In genomic region chr2:101473581-101473910, GRCh38 we compare ENCODE assay signal across 10 cellular contexts. TPM values are rescaled to one million over a fixed set of nuclear protein-coding genes. Genes with fewer than 3 reads are reported as not detected.
DNase-seq lines count a peak whose midpoint lies in the region; ATAC-seq and TF ChIP-seq lines count a peak whose summit lies in the region.
"Had no signal": no experiment of that assay in that cellular context is flagged by ENCODE, and none has a peak within 500 bp of the region (broad histone marks: within the 10 kb centered on the region; RNA-seq: fewer than 3 reads in every experiment).

No MANE protein-coding gene starts in this region.

- peaks cover 24% of the 10 kb centered on the region for H3K27me3 Mint-ChIP-seq in activated T-cell treated with anti-CD3 and anti-CD28 coated beads, Interleukin-2, amount 50 U/mL, for 72 hours (ENCODE audit: low read depth)

- H3K9me3 Mint-ChIP-seq in activated T-cell treated with anti-CD3 and anti-CD28 coated beads, Interleukin-2, amount 50 U/mL, for 72 hours: no peaks in the 10 kb centered on the region

- intact Hi-C loops in colonic mucosa (cut with DNase I): no loop called here

- no peak for TF ChIP-seq POLR2A in tibial nerve (IDR thresholded peaks at IDR 0.05)

- H3K27me3 ChIP-seq in colonic mucosa (peaks cover 5% of the 10 kb centered on the region), tibial nerve (no peaks in the 10 kb centered on the region)
- H3K27me3 ChIP-seq: SJCRH30 had no signal

- 9 to 86% methylated on average over 1 of the region's 3 CpGs for WGBS in mesodermal cell (ENCODE audit: insufficient coverage in 2 of 2), 2 experiments
- 27 to 35% methylated on average over 3 of the region's 3 CpGs for WGBS in tibial nerve, 2 donors

- peak overlapping the region; percentile 35 for H3K27ac Mint-ChIP-seq in activated T-cell treated with anti-CD3 and anti-CD28 coated beads, Interleukin-2, amount 50 U/mL, for 72 hours

- peak overlapping the region; percentile 79 to 82 for H3K4me3 Mint-ChIP-seq in activated T-cell treated with anti-CD3 and anti-CD28 coated beads, Interleukin-2, amount 50 U/mL, for 72 hours

- H3K4me1 ChIP-seq in colonic mucosa (no peaks in the 10 kb centered on the region), mesodermal cell (ENCODE audit: control insufficient read depth, insufficient read depth, low read length, poor library complexity, severe bottlenecking) (peaks cover 5% of the 10 kb centered on the region), tibial nerve (peaks cover 0 to 22% (median 5%) of the 10 kb centered on the region in 4 donors)

- no peak for TF ChIP-seq EP300 in tibial nerve (IDR thresholded peaks at IDR 0.05)

- H3K4me3 ChIP-seq in colonic mucosa (peak overlapping the region; percentile 53), mesodermal cell (ENCODE audit: extremely low read depth, insufficient read depth, low read length, poor library complexity, severe bottlenecking) (peak overlapping the region; percentile 47), tibial nerve (peak overlapping the region; percentile 43 to 81 (median 64))
- H3K4me3 ChIP-seq: SJCRH30 had no signal

- no peak for DNase-seq in activated T-cell treated with anti-CD3 and anti-CD28 coated beads, Interleukin-2, amount 50 U/mL, for 72 hours
- no peak for DNase-seq in activated T-cell treated with anti-CD3 and anti-CD28 coated beads, Interleukin-2, amount 50 U/mL, for 1 hour
- DNase-seq in colonic mucosa (no peak), tibial nerve (ENCODE audit: low spot score in 2 of 2) (no peak), ureter (ENCODE audit: low spot score) (no peak), NCI-H510A treated with DMSO at 0.1 percent for 48 hours (lab: John Stamatoyannopoulos, UW) (no peak), COLO668 (lab: John Stamatoyannopoulos, UW; ENCODE audit: unreplicated experiment) (no peak)
- DNase-seq: SJCRH30 had no signal

- H3K9me3 ChIP-seq in colonic mucosa (no peaks in the 10 kb centered on the region), mesodermal cell (ENCODE audit: control insufficient read depth, low read length) (no peaks in the 10 kb centered on the region), tibial nerve (no peaks in the 10 kb centered on the region)
- H3K9me3 ChIP-seq: SJCRH30 had no signal

- H3K36me3 ChIP-seq in colonic mucosa (no peaks in the 10 kb centered on the region), mesodermal cell (ENCODE audit: control insufficient read depth, insufficient read depth, low read length) (no peaks in the 10 kb centered on the region), tibial nerve (no peaks in the 10 kb centered on the region)
- H3K36me3 ChIP-seq: SJCRH30 had no signal

- H3K36me3 Mint-ChIP-seq in activated T-cell treated with anti-CD3 and anti-CD28 coated beads, Interleukin-2, amount 50 U/mL, for 72 hours (ENCODE audit: insufficient read depth in 2 of 2): peaks cover 0 to 1% of the 10 kb centered on the region in 2 donors

- TF ChIP-seq CTCF in colonic mucosa (IDR thresholded peaks at IDR 0.05): no peak
- TF ChIP-seq CTCF in tibial nerve (IDR thresholded peaks at IDR 0.05): no peak

- peaks cover 11% of the 10 kb centered on the region for H3K4me1 Mint-ChIP-seq in activated T-cell treated with anti-CD3 and anti-CD28 coated beads, Interleukin-2, amount 50 U/mL, for 72 hours (ENCODE audit: low read depth)

- H3K27ac ChIP-seq in colonic mucosa: no peak overlapping the region
- H3K27ac ChIP-seq in mesodermal cell (ENCODE audit: low read depth, low read length, severe bottlenecking): no peak overlapping the region
- H3K27ac ChIP-seq in tibial nerve: peak overlapping the region; percentile 50 to 87 (median 78)
- H3K27ac ChIP-seq: SJCRH30 had no signal

- no peak for ATAC-seq in activated T-cell treated with anti-CD3 and anti-CD28 coated beads, Interleukin-2, amount 50 U/mL, for 72 hours (replicated peaks in 1 of 2)

- peak overlapping the region in 1 of 2 donors; percentile 50 for H3K9ac ChIP-seq in colonic mucosa (ENCODE audit: low read depth in 2 of 2, low read length in 2 of 2)

RNA-seq across cellular contexts. Expression of gene RFX8, which starts 1.4 kb away (rescaled TPM):
- 1 to 10 TPM; 1.4 to 2.3 TPM for total RNA-seq in activated T-cell treated with anti-CD3 and anti-CD28 coated beads, Interleukin-2, amount 50 U/mL, for 72 hours
- total RNA-seq in colonic mucosa (not detected), tibial nerve (1 to 10 TPM; 1.4 to 6.9 (median 3.9) TPM), ureter (not detected)
- polyA plus RNA-seq in mesodermal cell (2013, experiment 1 of 2): 1.3 TPM
- 0.86 TPM for polyA plus RNA-seq in mesodermal cell (2013, experiment 2 of 2)
- total RNA-seq: left colon had no signal

Comparison
In these comparisons a context has a peak if more than half of its experiments do, and no peak if none do; other contexts are left out.
1. H3K27ac ChIP-seq: peak in tibial nerve (4 of 4); none in colonic mucosa (single experiment) and mesodermal cell (single experiment).
2. Peak in every context shown above with its lines, with median percentiles within 50 percentile points of each other: H3K4me3 ChIP-seq.